In genomic region chr2:240288087-240288521, GRCh38 we compare ENCODE assay signal across 1 cellular context.
TF ChIP-seq lines count a peak whose summit lies in the region.

No MANE protein-coding gene starts in this region.

TF ChIP-seq in HCT116, 20 proteins besides CTCF, POLR2A, EP300 and RAD21:
- no peak for TF ChIP-seq CEBPB (IDR thresholded peaks at IDR 0.05; ENCODE audit: low read depth)
